Comparison of ENCODE assay signal across 14 cellular contexts in genomic region chr6:13005994-13006393, GRCh38.
DNase-seq lines count a peak whose midpoint lies in the region; ATAC-seq, FAIRE-seq and TF ChIP-seq lines count a peak whose summit lies in the region.
"Had no signal": no experiment of that assay in that cellular context is flagged by ENCODE, and none has a peak within 500 bp of the region (broad histone marks: within the 10 kb centered on the region; RNA-seq: fewer than 3 reads in every experiment).

No MANE protein-coding gene starts in this region.

- no peaks in the 10 kb centered on the region for H3K9me1 ChIP-seq in K562 (ENCODE audit: control insufficient read depth, insufficient read depth, low read length)

- CTCF ChIA-PET in K562 (lab: Yijun Ruan, JAX; ENCODE audit: low intra/inter-chr PET ratio) = no interaction called here

- in situ Hi-C loops in K562 (cut with MboI) = no loop called here

- H3K4me1 ChIP-seq in K562 (replicated peaks in 1 of 2; ENCODE audit: control insufficient read depth in 2 of 2, insufficient read depth in 2 of 2, low read length in 2 of 2) (peaks cover 0 to 5% of the 10 kb centered on the region in 2 experiments; a peak in 2 of 5 replicates), thyroid gland (no peaks in the 10 kb centered on the region), hepatocyte (ENCODE audit: insufficient read depth) (no peaks in the 10 kb centered on the region)

- TF ChIP-seq EP300 in K562 (IDR thresholded peaks at IDR 0.05; ENCODE audit: low read length) = no peak

- no peaks in the 10 kb centered on the region for H4K20me1 ChIP-seq in K562 (replicated peaks; ENCODE audit: control insufficient read depth, insufficient read depth, low read length)
- no peaks in the 10 kb centered on the region for H4K20me1 ChIP-seq in hepatocyte (ENCODE audit: insufficient read depth, poor library complexity, severe bottlenecking)

- no peak for FAIRE-seq in K562 (lab: Jason Lieb, UNC)

- no peaks in the 10 kb centered on the region for H3K9me3 ChIP-seq in K562 (replicated peaks; ENCODE audit: control insufficient read depth, insufficient read depth, low read depth, low read length)
- no peaks in the 10 kb centered on the region for H3K9me3 ChIP-seq in thyroid gland
- H3K9me3 ChIP-seq in hepatocyte (ENCODE audit: low read depth) = no peaks in the 10 kb centered on the region
- H3K9me3 ChIP-seq: MG63 had no signal

- H3K4me2 ChIP-seq in K562 (ENCODE audit: insufficient read depth, low read length) = peak overlapping the region; percentile 27; the same call in 1 of the 2 replicates
- H3K4me2 ChIP-seq in hepatocyte = no peak overlapping the region

- POLR2A ChIA-PET in K562 (lab: Yijun Ruan, JAX) = no interaction called here

- H3K4me3 ChIP-seq in K562 (no peak overlapping the region), thyroid gland (replicated peaks in 1 of 3) (no peak overlapping the region), hepatocyte (no peak overlapping the region)
- H3K4me3 ChIP-seq: MG63 had no signal

- H3K27me3 ChIP-seq in K562 (ENCODE audit: control insufficient read depth in 2 of 2, insufficient read depth in 2 of 2, low read length in 2 of 2) (peaks cover 2 to 11% of the 10 kb centered on the region in 2 experiments; a peak in 4 of 5 replicates), thyroid gland (no peaks in the 10 kb centered on the region), hepatocyte (peaks cover 13% of the 10 kb centered on the region)

- no peaks in the 10 kb centered on the region for H3K36me3 ChIP-seq in K562 (ENCODE audit: control insufficient read depth, insufficient read depth, low read length)
- H3K36me3 ChIP-seq in thyroid gland = no peaks in the 10 kb centered on the region
- no peaks in the 10 kb centered on the region for H3K36me3 ChIP-seq in hepatocyte (replicated peaks; ENCODE audit: insufficient read depth, low read depth)
- H3K36me3 ChIP-seq: MG63 had no signal

- TF ChIP-seq POLR2A in K562 (conservative IDR thresholded peaks at IDR 0.05) = no peak
- no peak for TF ChIP-seq POLR2A in thyroid gland (IDR thresholded peaks at IDR 0.05)

- no peak overlapping the region for H3K9ac ChIP-seq in K562 (ENCODE audit: insufficient read depth in 1 of 2, low read depth in 2 of 2, low read length in 2 of 2)

- DNase-seq in Right ventricle myocardium superior = no peak
- DNase-seq in left cardiac atrium = no peak
- DNase-seq in NCI-H2081 treated with DMSO at 0.1 percent for 48 hours (lab: John Stamatoyannopoulos, UW) = peak; percentile 82
- no peak for DNase-seq in K562 (ENCODE audit: extremely low read depth in 1 of 4, low spot score in 3 of 4)
- no peak for DNase-seq in NCI-H2227 treated with DMSO at 0.1 percent for 48 hours (lab: John Stamatoyannopoulos, UW)
- no peak for DNase-seq in thyroid gland
- no peak for DNase-seq in HK-2 (ENCODE audit: unreplicated experiment)
- no peak for DNase-seq in hepatocyte (ENCODE audit: low spot score)
- DNase-seq: CD4-positive, CD25-positive, alpha-beta regulatory T cell; GF-D8; KG1; NCI-H524; T-helper 2 cell had no signal

- H2AFZ ChIP-seq in K562 (ENCODE audit: low read depth, low read length) (0 out of 2 replicates have a peak overlapping the region, but pooled peaks have one; percentile 29), hepatocyte (no peak overlapping the region)

- 9% methylated on average over 5 of the region's 5 CpGs for WGBS in K562 (ENCODE audit: insufficient coverage, low coverage, missing lambda C conversion rate)
- WGBS in thyroid gland, 2 donors = 93% methylated on average over 5 of the region's 5 CpGs
- 59% methylated on average over 5 of the region's 5 CpGs for WGBS in hepatocyte (ENCODE audit: low lambda C conversion rate, missing lambda C conversion rate)

- TF ChIP-seq RAD21 in K562 (CRISPR knock-in tag; conservative IDR thresholded peaks at IDR 0.05 in 1 of 2, IDR thresholded peaks at IDR 0.05 in 1 of 2) = no peak

- H3K79me2 ChIP-seq in K562 (ENCODE audit: control insufficient read depth, insufficient read depth, low read length) (no peaks in the 10 kb centered on the region), hepatocyte (no peaks in the 10 kb centered on the region)

- TF ChIP-seq CTCF in K562 (IDR thresholded peaks at IDR 0.05 in 2 of 3, conservative IDR thresholded peaks at IDR 0.05 in 1 of 3; ENCODE audit: insufficient read depth in 2 of 3, low read depth in 1 of 3, low read length in 3 of 3) (no peak), thyroid gland (IDR thresholded peaks at IDR 0.05) (no peak), hepatocyte (IDR thresholded peaks at IDR 0.05; ENCODE audit: poor library complexity) (no peak)

- intact Hi-C loops in Right ventricle myocardium superior (cut with DNase I) (no loop called here), left cardiac atrium (cut with DNase I) (loop anchor here in 1 of 2 donors (5.0 kb wide), 1 partner anchor 39 kb away; no protein-coding TSS in a partner anchor), K562 (cut with micrococcal nuclease) (no loop called here), thyroid gland (cut with DNase I) (no loop called here)

- no TSS peak for BruUV-seq in K562 (replicated peaks; lab: Mats Ljungman, UMichigan)

- ATAC-seq in Right ventricle myocardium superior (ENCODE audit: poor library complexity) (peak; percentile 70), left cardiac atrium (no peak), K562 (no peak)

- no peaks in the 10 kb centered on the region for H3K9me2 ChIP-seq in hepatocyte (replicated peaks; ENCODE audit: insufficient read depth)

- H3K27ac ChIP-seq in K562 (ENCODE audit: extremely low read depth, low read depth, low read length) = no peak overlapping the region
- no peak overlapping the region for H3K27ac ChIP-seq in thyroid gland
- H3K27ac ChIP-seq in hepatocyte = no peak overlapping the region

TF ChIP-seq in K562, 482 proteins besides CTCF, POLR2A, EP300 and RAD21:
- TF ChIP-seq MCM3 (IDR thresholded peaks at IDR 0.05) (no peak), TGIF2 (CRISPR knock-in tag; IDR thresholded peaks at IDR 0.05) (no peak), ZKSCAN1 (IDR thresholded peaks at IDR 0.05; ENCODE audit: low read depth, low read length) (no peak), ZNF3 (CRISPR knock-in tag; IDR thresholded peaks at IDR 0.05) (no peak), MAFG (tag; conservative IDR thresholded peaks at IDR 0.05) (no peak), GATA2 (CRISPR knock-in tag; IDR thresholded peaks at IDR 0.05) (no peak), NEUROD1 (IDR thresholded peaks at IDR 0.05; ENCODE audit: borderline replicate concordance, low read depth, low read length, partially characterized antibody) (no peak), ZNF408 (CRISPR knock-in tag; IDR thresholded peaks at IDR 0.05; ENCODE audit: low read depth) (no peak), CBX3 (IDR thresholded peaks at IDR 0.05; ENCODE audit: borderline replicate concordance in 1 of 2, low read length in 2 of 2) (no peak), FOXA3 (CRISPR knock-in tag; conservative IDR thresholded peaks at IDR 0.05 in 1 of 2, IDR thresholded peaks at IDR 0.05 in 1 of 2) (no peak), DEAF1 (CRISPR knock-in tag; IDR thresholded peaks at IDR 0.05) (no peak), PHB (CRISPR knock-in tag; IDR thresholded peaks at IDR 0.05) (no peak), POLR2AphosphoS5 (IDR thresholded peaks at IDR 0.05; ENCODE audit: control insufficient read depth, insufficient read depth, low read depth, low read length) (no peak), ZNF224 (CRISPR knock-in tag; IDR thresholded peaks at IDR 0.05) (no peak), CCAR2 (IDR thresholded peaks at IDR 0.05; ENCODE audit: low read depth, low read length) (no peak), ZNF121 (CRISPR knock-in tag; conservative IDR thresholded peaks at IDR 0.05) (no peak), ZKSCAN3 (CRISPR knock-in tag; IDR thresholded peaks at IDR 0.05) (no peak)
